ENCODE assay signal across 8 cellular contexts in the genomic region with DNA sequence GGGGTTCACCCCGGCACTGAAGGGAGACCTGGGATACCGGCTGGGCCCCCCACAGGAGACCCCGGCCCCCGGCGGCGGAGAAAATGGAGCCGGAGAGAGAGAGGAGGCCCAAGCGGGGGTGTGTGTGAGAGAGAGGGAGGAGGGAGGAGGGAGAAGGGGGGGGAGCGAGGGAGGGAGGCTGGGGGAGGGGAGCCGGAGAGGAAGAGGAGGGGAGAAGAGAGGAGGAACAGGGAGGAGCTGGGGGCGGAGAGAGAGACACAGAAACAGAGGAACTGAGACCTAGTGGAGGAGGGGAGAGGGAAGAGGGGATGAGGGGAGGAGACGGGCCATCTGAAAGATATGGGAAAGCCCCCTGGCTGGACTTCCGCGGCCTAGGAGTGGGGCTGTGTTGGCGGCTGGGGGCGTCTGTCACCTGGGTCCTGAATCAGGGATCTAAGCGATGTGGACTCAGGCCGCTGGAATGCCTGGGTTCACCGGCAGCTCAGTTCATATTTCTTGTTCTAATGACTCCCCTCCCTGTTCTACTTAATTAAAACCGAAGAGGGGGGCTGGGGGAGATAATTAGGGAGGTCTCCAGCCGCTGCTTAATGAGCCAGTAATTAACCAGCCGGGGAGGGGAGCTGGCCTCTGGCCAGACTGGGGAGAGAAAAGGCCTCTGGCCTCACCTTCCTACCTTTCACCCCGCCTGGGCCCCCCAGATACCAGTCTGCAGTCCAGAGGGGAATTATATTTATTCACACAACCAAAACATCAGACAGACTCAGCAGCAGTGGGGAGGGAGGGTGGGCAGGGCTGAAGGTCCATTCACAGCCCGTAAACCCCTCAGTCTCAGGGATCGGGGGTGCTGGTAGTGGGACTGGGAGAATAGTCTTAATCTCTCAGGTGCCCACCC. TPM values are rescaled to one million over a fixed set of nuclear protein-coding genes. Genes with fewer than 3 reads are reported as not detected.
DNase-seq lines count a peak whose midpoint lies in the region; ATAC-seq and TF ChIP-seq lines count a peak whose summit lies in the region.

Gene PBX2, minus strand, starts transcription at position 149 of the 892 bp plus-strand sequence. CDS start 287 bp downstream, outside the sequence.

- H3K27ac ChIP-seq in Panc1 (ENCODE audit: low read length), result peak within 1 kb of the TSS; percentile 94
- peak within 1 kb of the TSS; percentile 88 to 97 for H3K27ac ChIP-seq in esophagus (ENCODE audit: low read depth in 2 of 2, low read length in 1 of 2)

- peak within 1 kb of the TSS; percentile 42 to 74 for H3K4me3 ChIP-seq in Panc1 (ENCODE audit: low read depth in 2 of 2, low read length in 2 of 2)
- peak within 1 kb of the TSS; percentile 58 to 71 for H3K4me3 ChIP-seq in esophagus (ENCODE audit: low read depth in 1 of 2, low read length in 2 of 2)
- peak within 1 kb of the TSS; percentile 66 for H3K4me3 ChIP-seq in mucosa of stomach (ENCODE audit: low read length)

- H3K4me1 ChIP-seq in Panc1 (ENCODE audit: control insufficient read depth, insufficient read depth, low read length), result peaks cover 32% of the 10 kb centered on the region
- peaks cover 3 to 6% of the 10 kb centered on the region in 2 donors for H3K4me1 ChIP-seq in esophagus (ENCODE audit: control insufficient read depth in 2 of 2, insufficient read depth in 2 of 2, low read length in 1 of 2)
- H3K4me1 ChIP-seq in mucosa of stomach (ENCODE audit: control insufficient read depth, insufficient read depth, low read length), result peaks cover 58% of the 10 kb centered on the region

- in situ Hi-C loops in Panc1 (cut with HindIII; ENCODE audit: low pct_unique_long_range_greater_than_20kb, low sequenced_read_pairs), result no loop called here

- no peak for TF ChIP-seq CTCF in Panc1 (IDR thresholded peaks at IDR 0.05)

- CTCF ChIA-PET in Panc1 (lab: Charles Lee), result no interaction called here

- POLR2A ChIA-PET in Panc1 (lab: Charles Lee), result interaction anchor here (0.6 kb wide), 1 partner anchor 12 kb away, joined by 10 read pairs; no protein-coding TSS in a partner anchor

- H3K27me3 ChIP-seq in Panc1 (ENCODE audit: control insufficient read depth, insufficient read depth, low read length) (no peaks in the 10 kb centered on the region), esophagus (ENCODE audit: control insufficient read depth in 1 of 2, insufficient read depth in 2 of 2, low read length in 2 of 2) (no peaks in the 10 kb centered on the region), mucosa of stomach (ENCODE audit: control insufficient read depth, insufficient read depth, low read length) (no peaks in the 10 kb centered on the region)

- no peaks in the 10 kb centered on the region for H3K9me3 Mint-ChIP-seq in activated T-cell treated with anti-CD3 and anti-CD28 coated beads, Interleukin-2, amount 50 U/mL, for 4 hours

- ATAC-seq in GM21367 (IDR thresholded peaks at IDR 0.05; ENCODE audit: unreplicated experiment), result peak; percentile 40
- ATAC-seq in Panc1, result peak; percentile 79
- peak; percentile 55 to 69 for ATAC-seq in activated T-cell treated with anti-CD3 and anti-CD28 coated beads, Interleukin-2, amount 50 U/mL, for 4 hours

- TSS peak; percentile 96 for BruUV-seq in Panc1 (replicated peaks; lab: Mats Ljungman, UMichigan)

- H3K36me3 Mint-ChIP-seq in activated T-cell treated with anti-CD3 and anti-CD28 coated beads, Interleukin-2, amount 50 U/mL, for 4 hours (ENCODE audit: insufficient read depth), result peaks cover 19% of the 10 kb centered on the region

- 6 to 8% methylated on average over 19 to 25 of the region's 25 CpGs for WGBS in esophagus, 2 donors

- no peaks in the 10 kb centered on the region for H3K9me3 ChIP-seq in Panc1 (ENCODE audit: control insufficient read depth, insufficient read depth, low read depth, low read length)
- H3K9me3 ChIP-seq in esophagus (ENCODE audit: control insufficient read depth in 2 of 2, insufficient read depth in 1 of 2, low read depth in 1 of 2, low read length in 1 of 2), result no peaks in the 10 kb centered on the region
- H3K9me3 ChIP-seq in mucosa of stomach (ENCODE audit: control insufficient read depth, low read length), result no peaks in the 10 kb centered on the region

- peaks cover 78% of the 10 kb centered on the region for H3K4me1 Mint-ChIP-seq in activated T-cell treated with anti-CD3 and anti-CD28 coated beads, Interleukin-2, amount 50 U/mL, for 4 hours (ENCODE audit: low read depth)

- peak within 1 kb of the TSS; percentile 95 for H3K9ac ChIP-seq in mucosa of stomach (ENCODE audit: low read length)

- peak within 1 kb of the TSS; percentile 92 for H3K4me3 Mint-ChIP-seq in activated T-cell treated with anti-CD3 and anti-CD28 coated beads, Interleukin-2, amount 50 U/mL, for 4 hours

- no peak for TF ChIP-seq RAD21 in Ishikawa (IDR thresholded peaks at IDR 0.05; ENCODE audit: low read depth)

- no peaks in the 10 kb centered on the region for H3K27me3 Mint-ChIP-seq in activated T-cell treated with anti-CD3 and anti-CD28 coated beads, Interleukin-2, amount 50 U/mL, for 4 hours (ENCODE audit: low read depth)

- intact Hi-C loops in Panc1 (cut with micrococcal nuclease; ENCODE audit: unreplicated experiment), result loop anchor here (10.0 kb wide), 1 partner anchor 75 kb away; no protein-coding TSS in a partner anchor

- H3K36me3 ChIP-seq in Panc1 (ENCODE audit: control insufficient read depth, insufficient read depth, low read length), result no peaks in the 10 kb centered on the region; the same call in 1 of the 2 replicates
- H3K36me3 ChIP-seq in esophagus (ENCODE audit: control insufficient read depth in 2 of 2, insufficient read depth in 2 of 2, low read length in 1 of 2), result peaks cover 0 to 12% of the 10 kb centered on the region in 2 donors
- no peaks in the 10 kb centered on the region for H3K36me3 ChIP-seq in mucosa of stomach (ENCODE audit: control insufficient read depth, insufficient read depth, low read length)

- TF ChIP-seq EP300 in Ishikawa (IDR thresholded peaks at IDR 0.05; ENCODE audit: borderline replicate concordance), result no peak

- DNase-seq in CD1c-positive myeloid dendritic cell (ENCODE audit: extremely low spot score), result peak; percentile 84
- no peak for DNase-seq in Panc1 (ENCODE audit: low read depth, low spot score)
- peak; percentile 83 for DNase-seq in activated T-cell treated with anti-CD3 and anti-CD28 coated beads, Interleukin-2, amount 50 U/mL, for 4 hours
- DNase-seq in stimulated activated CD8-positive, alpha-beta memory T cell treated with anti-CD3 and anti-CD28 coated beads, Interleukin-4, amount 100 ng/mL, for 48 hours, result peak; percentile 89

TF ChIP-seq in Ishikawa, 13 proteins besides CTCF, POLR2A, EP300 and RAD21:
- TF ChIP-seq TEAD4 (IDR thresholded peaks at IDR 0.05) (peak; percentile 37; the same call in 1 of the 2 replicates), USF1 (IDR thresholded peaks at IDR 0.05) (no peak), CEBPB (IDR thresholded peaks at IDR 0.05) (no peak), YY1 (IDR thresholded peaks at IDR 0.05; ENCODE audit: low read depth) (0 out of 2 replicates have a peak, but pooled peaks have one; percentile 38), ZBTB7A (IDR thresholded peaks at IDR 0.05; ENCODE audit: low read depth) (no peak; the same call in none of the 2 replicates), EGR1 (IDR thresholded peaks at IDR 0.05) (peak; percentile 49), CREB1 (IDR thresholded peaks at IDR 0.05; ENCODE audit: low read depth) (no peak), MAX (IDR thresholded peaks at IDR 0.05) (no peak), NFIC (IDR thresholded peaks at IDR 0.05) (peak; percentile 28; the same call in 1 of the 2 replicates), TCF12 (IDR thresholded peaks at IDR 0.05; ENCODE audit: low read depth) (no peak), FOXM1 (IDR thresholded peaks at IDR 0.05; ENCODE audit: borderline replicate concordance, low read depth) (no peak), TAF1 (IDR thresholded peaks at IDR 0.05; ENCODE audit: low read depth) (0 out of 2 replicates have a peak, but pooled peaks have one; percentile 18)

RNA-seq across cellular contexts. Expression of gene PBX2, which starts in this region (rescaled TPM):
- total RNA-seq in Panc1 (2021; ENCODE audit: unreplicated experiment), result 76.2 TPM
- 76.9 TPM for polyA plus RNA-seq in Panc1 (2012; ENCODE audit: insufficient read length)
- total RNA-seq in activated T-cell treated with anti-CD3 and anti-CD28 coated beads, Interleukin-2, amount 50 U/mL, for 4 hours, result 10 to 100 TPM; 62.2 to 68.2 (median 64.0) TPM
- 10 to 100 TPM; 29.4 to 49.8 TPM for polyA plus RNA-seq in esophagus
